14 cellular contexts compared by ENCODE assay signal in genomic region chr6:144310761-144311160, GRCh38. TPM values are rescaled to one million over a fixed set of nuclear protein-coding genes. Genes with fewer than 3 reads are reported as not detected.
A peak's percentile ranks its signal among the peaks of the same experiment; 100 is the strongest.
DNase-seq lines count a peak whose midpoint lies in the region; ATAC-seq, FAIRE-seq and TF ChIP-seq lines count a peak whose summit lies in the region.
"Had no signal": no experiment of that assay in that cellular context is flagged by ENCODE, and none has a peak within 500 bp of the region (broad histone marks: within the 10 kb centered on the region; RNA-seq: fewer than 3 reads in every experiment).

No MANE protein-coding gene starts in this region.

- no peak for TF ChIP-seq EP300 in GM12878 (IDR thresholded peaks at IDR 0.05; ENCODE audit: borderline replicate concordance in 1 of 2, control insufficient read depth in 1 of 2, low read depth in 2 of 2, low read length in 2 of 2)

- H3K4me3 ChIP-seq in CD8-positive, alpha-beta T cell (ENCODE audit: low read depth, low read length): no peak overlapping the region
- no peak overlapping the region for H3K4me3 ChIP-seq in GM12878
- H3K4me3 ChIP-seq: BLaER1 treated with 17β-estradiol and CSF1 and Interleukin-3, amounts not matched to agents 10 nM and 100 nM; vagina had no signal

- no peaks in the 10 kb centered on the region for H3K9me3 Mint-ChIP-seq in CD8-positive, alpha-beta T cell

- H3K27ac ChIP-seq in CD8-positive, alpha-beta T cell (ENCODE audit: low read depth, low read length): no peak overlapping the region
- H3K27ac ChIP-seq in GM12878 (ENCODE audit: control insufficient read depth, insufficient read depth): no peak overlapping the region
- H3K27ac ChIP-seq: BLaER1 treated with 17β-estradiol and CSF1 and Interleukin-3, amounts not matched to agents 10 nM and 100 nM; brain microvascular endothelial cell; vagina; WERI-Rb-1 had no signal

- peaks cover 5% of the 10 kb centered on the region for H3K4me1 ChIP-seq in CD8-positive, alpha-beta T cell (ENCODE audit: insufficient read depth, low read length)
- H3K4me1 ChIP-seq in GM12878 (ENCODE audit: control insufficient read depth, insufficient read depth, low read length): peaks cover 5% of the 10 kb centered on the region

- no peaks in the 10 kb centered on the region for H3K27me3 Mint-ChIP-seq in CD8-positive, alpha-beta T cell (ENCODE audit: low read depth)

- CTCF ChIA-PET in CD8-positive, alpha-beta T cell (lab: Charles Lee): interaction anchor here (1.7 kb wide), 1 partner anchor 50 kb away, joined by 5 read pairs; no protein-coding TSS in a partner anchor
- CTCF ChIA-PET in GM12878 (lab: Yijun Ruan, JAX): interaction anchor here (0.9 to 1.3 kb wide), 2 partner anchors 23 to 92 kb away, joined by 3 read pairs; no protein-coding TSS in a partner anchor

- H3K27ac Mint-ChIP-seq in CD8-positive, alpha-beta T cell: no peak overlapping the region

- FAIRE-seq in GM12878 (lab: Jason Lieb, UNC): no peak

- H3K4me2 ChIP-seq in GM12878 (ENCODE audit: control insufficient read depth, insufficient read depth): peak overlapping the region; percentile 11
- H3K4me2 ChIP-seq: BLaER1 treated with 17β-estradiol and CSF1 and Interleukin-3, amounts not matched to agents 10 nM and 100 nM had no signal

- DNase-seq in CD8-positive, alpha-beta T cell: no peak
- DNase-seq in GM12878 (ENCODE audit: low read depth, low spot score): no peak
- DNase-seq in DMS 273 (lab: John Stamatoyannopoulos, UW; ENCODE audit: unreplicated experiment): no peak
- no peak for DNase-seq in activated naive CD4-positive, alpha-beta T cell treated with anti-CD3 and anti-CD28 coated beads, Interleukin-2, amount 50 U/mL, for 16 hours
- DNase-seq: activated gamma-delta T cell, brain microvascular endothelial cell, naive B cell, NCI-H226, WERI-Rb-1 had no signal

- no peaks in the 10 kb centered on the region for H3K36me3 ChIP-seq in CD8-positive, alpha-beta T cell (ENCODE audit: insufficient read depth, low read length)
- no peaks in the 10 kb centered on the region for H3K36me3 ChIP-seq in GM12878 (ENCODE audit: control insufficient read depth in 2 of 2, insufficient read depth in 2 of 2, low read length in 1 of 2)
- H3K36me3 ChIP-seq: vagina, WERI-Rb-1 had no signal

- POLR2A ChIA-PET in CD8-positive, alpha-beta T cell (lab: Charles Lee): interaction anchor here (0.8 kb wide), 1 partner anchor 24 kb away, joined by 3 read pairs; no protein-coding TSS in a partner anchor
- POLR2A ChIA-PET in GM12878 (lab: Charles Lee): no interaction called here

- H3K79me2 ChIP-seq in GM12878 (ENCODE audit: control insufficient read depth, insufficient read depth, low read length): no peaks in the 10 kb centered on the region

- TF ChIP-seq CTCF in CD8-positive, alpha-beta T cell (IDR thresholded peaks at IDR 0.05): no peak
- no peak for TF ChIP-seq CTCF in GM12878 (IDR thresholded peaks at IDR 0.05 in 2 of 3, conservative IDR thresholded peaks at IDR 0.05 in 1 of 3; ENCODE audit: control insufficient read depth in 2 of 3, extremely low read depth in 1 of 3, insufficient read depth in 1 of 3, low read depth in 3 of 3, low read length in 3 of 3)

- no peak for TF ChIP-seq POLR2A in GM12878 (IDR thresholded peaks at IDR 0.05; ENCODE audit: low read depth, low read length)

- H3K36me3 Mint-ChIP-seq in CD8-positive, alpha-beta T cell: no peaks in the 10 kb centered on the region

- H3K4me1 Mint-ChIP-seq in CD8-positive, alpha-beta T cell (ENCODE audit: low read depth): peaks cover 15% of the 10 kb centered on the region

- H3K4me3 Mint-ChIP-seq in CD8-positive, alpha-beta T cell: peak overlapping the region; percentile 49
- H3K4me3 Mint-ChIP-seq: naive B cell had no signal

- H2AFZ ChIP-seq in GM12878 (ENCODE audit: control insufficient read depth, low read depth, low read length): no peak overlapping the region

- intact Hi-C loops in CD8-positive, alpha-beta T cell (cut with DNase I, micrococcal nuclease): no loop called here
- intact Hi-C loops in GM12878 (cut with micrococcal nuclease; ENCODE audit: unreplicated experiment): no loop called here

- no peaks in the 10 kb centered on the region for H3K27me3 ChIP-seq in CD8-positive, alpha-beta T cell (ENCODE audit: insufficient read depth, low read length)
- peaks cover 0 to 3% of the 10 kb centered on the region in 2 experiments; a peak in 1 of 4 replicates for H3K27me3 ChIP-seq in GM12878 (replicated peaks in 1 of 2; ENCODE audit: control insufficient read depth in 2 of 2, insufficient read depth in 2 of 2, low read length in 1 of 2)
- H3K27me3 ChIP-seq: brain microvascular endothelial cell, vagina had no signal

- RAD21 ChIA-PET in GM12878 (lab: Charles Lee; ENCODE audit: unreplicated experiment): interaction anchor here (0.7 to 1.5 kb wide), 3 partner anchors 34 to 43 kb away, joined by 3 to 5 read pairs (median 3); no protein-coding TSS in a partner anchor

- no peaks in the 10 kb centered on the region for H3K9me3 ChIP-seq in CD8-positive, alpha-beta T cell (ENCODE audit: low read length)
- no peaks in the 10 kb centered on the region for H3K9me3 ChIP-seq in GM12878 (replicated peaks; ENCODE audit: control insufficient read depth, insufficient read depth, low read length)
- H3K9me3 ChIP-seq: BLaER1 treated with 17β-estradiol and CSF1 and Interleukin-3, amounts not matched to agents 10 nM and 100 nM; vagina had no signal

- no peak overlapping the region for H3K9ac ChIP-seq in GM12878 (ENCODE audit: control insufficient read depth, insufficient read depth, low read length)
- H3K9ac ChIP-seq: BLaER1 treated with 17β-estradiol and CSF1 and Interleukin-3, amounts not matched to agents 10 nM and 100 nM had no signal

- 9% methylated on average over 5 of the region's 5 CpGs for WGBS in GM12878 (ENCODE audit: insufficient coverage, insufficient replicate concordance, low lambda C conversion rate, missing lambda C conversion rate)

- SMC1A ChIA-PET in GM12878 (lab: Charles Lee; ENCODE audit: uncharacterized antibody, unreplicated experiment): interaction anchor here (0.8 to 1.4 kb wide), 8 partner anchors 13 to 176 kb away, joined by 3 to 6 read pairs (median 4); partner anchors contain the start of gene UTRN

- no peak for TF ChIP-seq RAD21 in GM12878 (IDR thresholded peaks at IDR 0.05; ENCODE audit: insufficient read depth, low read depth, low read length)

- no peaks in the 10 kb centered on the region for H4K20me1 ChIP-seq in GM12878 (ENCODE audit: control insufficient read depth, insufficient read depth)
- H4K20me1 ChIP-seq: BLaER1 treated with 17β-estradiol and CSF1 and Interleukin-3, amounts not matched to agents 10 nM and 100 nM had no signal

- ATAC-seq in CD8-positive, alpha-beta T cell: no peak
- ATAC-seq in GM18520 (IDR thresholded peaks at IDR 0.05; ENCODE audit: unreplicated experiment): peak; percentile 42
- peak; percentile 36 for ATAC-seq in HG03432 (IDR thresholded peaks at IDR 0.05; ENCODE audit: unreplicated experiment)
- peak; percentile 65 for ATAC-seq in GM12878
- ATAC-seq in HG03135 (IDR thresholded peaks at IDR 0.05; ENCODE audit: unreplicated experiment): no peak

- BruUV-seq in GM12878 (replicated peaks; lab: Mats Ljungman, UMichigan): no TSS peak

- in situ Hi-C loops in GM12878 (cut with MboI): no loop called here

TF ChIP-seq in GM12878, 131 proteins besides CTCF, POLR2A, EP300 and RAD21 (continues in another document):
- TF ChIP-seq JUNB (IDR thresholded peaks at IDR 0.05) (peak; percentile 78), NFXL1 (IDR thresholded peaks at IDR 0.05; ENCODE audit: borderline replicate concordance) (no peak), RUNX3 (IDR thresholded peaks at IDR 0.05; ENCODE audit: low read length) (peak; percentile 90), E4F1 (IDR thresholded peaks at IDR 0.05; ENCODE audit: borderline replicate concordance, partially characterized antibody) (no peak), SMAD1 (IDR thresholded peaks at IDR 0.05; ENCODE audit: low read depth, partially characterized antibody) (no peak), IKZF2 (IDR thresholded peaks at IDR 0.05) (0 out of 4 replicates have a peak, but pooled peaks of 1 of the 2 experiments have one; percentile 49)

RNA-seq across cellular contexts. Expression of gene UTRN, which starts 25.6 kb away (rescaled TPM):
- total RNA-seq in CD8-positive, alpha-beta T cell: 100 to 1,000 TPM; 125 to 130 TPM
- total RNA-seq in GM12878 (2013; cell fraction: nucleolus; rRNA removed): 574 and 595 TPM in 2 replicates
- total RNA-seq in GM12878 (2014; rRNA removed) (33.0 and 38.6 TPM in 2 replicates), GM12878 (2014; rRNA removed; fragmentation: Illumina TruSeq; extraction: Trizol) (52.6 and 57.4 TPM in 2 replicates), GM12878 (2021) (29.2 and 33.2 TPM in 2 replicates)
- polyA plus RNA-seq in GM12878 (2011; ENCODE audit: low read depth): 19.2 TPM
- polyA plus RNA-seq in GM12878 (2011; rRNA removed) (37.6 and 43.7 TPM in 2 replicates), GM12878 (2014; fragmentation: Illumina TruSeq; extraction: Trizol) (41.9 and 49.9 TPM in 2 replicates), GM12878 (2014; fragmentation: Nextera tagmentation; extraction: Ambion mirVana) (1 to 10 TPM; 1.6 to 5.6 TPM), GM12878 (2014; rRNA removed) (17.5 and 18.0 TPM in 2 replicates), GM12878 (2016; fragmentation: Nextera tagmentation; extraction: Ambion mirVana) (10 to 100 TPM; 14.9 to 15.3 TPM)
- 27.9 and 41.4 TPM in 2 replicates for polyA plus RNA-seq in GM12878 (2011; cell fraction: cytosol; rRNA removed)
- 55.5 and 58.1 TPM in 2 replicates for polyA plus RNA-seq in GM12878 (2011; cell fraction: nucleus; rRNA removed)
- polyA plus RNA-seq in GM12878 (2012): 18.1 and 24.7 TPM in 2 replicates
- 173 and 300 TPM in 2 replicates for polyA minus RNA-seq in GM12878 (2011; rRNA and poly(A)+ RNA removed)
- polyA minus RNA-seq in GM12878 (2011; cell fraction: cytosol; rRNA and poly(A)+ RNA removed): 47.0 and 51.8 TPM in 2 replicates
- polyA minus RNA-seq in GM12878 (2011; cell fraction: nucleus; rRNA and poly(A)+ RNA removed): 213 and 266 TPM in 2 replicates

Comparison
In these comparisons a context has a peak if more than half of its experiments do, and no peak if none do; other contexts are left out.
1. ATAC-seq: peak in GM18520 (single experiment), HG03432 (single experiment) and GM12878 (single experiment); none in CD8-positive, alpha-beta T cell (single experiment) and HG03135 (single experiment).